8 cellular contexts compared by ENCODE assay signal in genomic region chr7:100119075-100119700, GRCh38. TPM values are rescaled to one million over a fixed set of nuclear protein-coding genes. Genes with fewer than 3 reads are reported as not detected.
DNase-seq lines count a peak whose midpoint lies in the region; ATAC-seq and TF ChIP-seq lines count a peak whose summit lies in the region.

Gene CNPY4 (plus strand): TSS chr7:100119634. CDS start chr7:100119745, 111 bp downstream.
Gene TAF6 (minus strand): TSS chr7:100119358. CDS start chr7:100114209, 5,149 bp downstream.

- no peaks in the 10 kb centered on the region for H3K36me3 ChIP-seq in SU-DHL-6 (ENCODE audit: low read length)
- no peaks in the 10 kb centered on the region for H3K36me3 ChIP-seq in parathyroid adenoma (ENCODE audit: control insufficient read depth, insufficient read depth, low read length)
- H3K36me3 ChIP-seq in tibial nerve = peaks cover 0 to 36% (median 0%) of the 10 kb centered on the region in 3 donors

- WGBS in tibial nerve, 2 donors = 0% methylated on average over 28 to 34 of the region's 35 CpGs

- H3K4me1 Mint-ChIP-seq in activated naive CD8-positive, alpha-beta T cell treated with anti-CD3 and anti-CD28 coated beads, Interleukin-2, amount 10 ng/mL, durations not matched to agents 7 days and 5 days = peaks cover 15% of the 10 kb centered on the region

- peak; percentile 81 to 87 for TF ChIP-seq EP300 in tibial nerve (IDR thresholded peaks at IDR 0.05)

- intact Hi-C loops in Right ventricle myocardium inferior (cut with DNase I) = loop anchor here (1.0 kb wide), 1 partner anchor 19 kb away; no protein-coding TSS in a partner anchor

- H3K4me3 ChIP-seq in GM12864 (ENCODE audit: low read depth, low read length) (peak within 1 kb of the TSS; percentile 71), SU-DHL-6 (ENCODE audit: insufficient read depth, low read length, poor library complexity, severe bottlenecking) (peak within 1 kb of the TSS; percentile 98), parathyroid adenoma (ENCODE audit: low read depth, low read length) (peak within 1 kb of the TSS; percentile 95), tibial nerve (peak within 1 kb of the TSS; percentile 61 to 85 (median 69))

- H3K27me3 Mint-ChIP-seq in activated naive CD8-positive, alpha-beta T cell treated with anti-CD3 and anti-CD28 coated beads, Interleukin-2, amount 10 ng/mL, durations not matched to agents 7 days and 5 days = no peaks in the 10 kb centered on the region

- TF ChIP-seq CTCF in GM12864 (IDR thresholded peaks at IDR 0.05; ENCODE audit: low read depth, low read length, missing control alignments) = no peak
- no peak for TF ChIP-seq CTCF in SU-DHL-6 (IDR thresholded peaks at IDR 0.05; ENCODE audit: insufficient read depth, low read length, poor library complexity, severe bottlenecking)
- peak; percentile 10 for TF ChIP-seq CTCF in parathyroid adenoma (IDR thresholded peaks at IDR 0.05)
- peak in 2 of 5 experiments; percentile 29 to 65 for TF ChIP-seq CTCF in tibial nerve (IDR thresholded peaks at IDR 0.05)

- H3K79me2 ChIP-seq in SU-DHL-6 (ENCODE audit: insufficient read depth, low read length) (peaks cover 9% of the 10 kb centered on the region), parathyroid adenoma (peaks cover 8% of the 10 kb centered on the region)

- no peaks in the 10 kb centered on the region for H3K9me2 ChIP-seq in SU-DHL-6 (replicated peaks; ENCODE audit: insufficient read depth, low read length)

- H4K20me1 ChIP-seq in SU-DHL-6 (ENCODE audit: low read depth, low read length) = no peaks in the 10 kb centered on the region

- H3K9me3 ChIP-seq in SU-DHL-6 (ENCODE audit: insufficient read depth, low read length) (no peaks in the 10 kb centered on the region), parathyroid adenoma (ENCODE audit: control insufficient read depth, low read length) (no peaks in the 10 kb centered on the region), tibial nerve (no peaks in the 10 kb centered on the region)

- peaks cover 13% of the 10 kb centered on the region for H3F3A ChIP-seq in SU-DHL-6 (ENCODE audit: insufficient read depth)

- H3K9ac ChIP-seq in SU-DHL-6 (ENCODE audit: low read length) = peak within 1 kb of the TSS; percentile 79
- peak within 1 kb of the TSS; percentile 31 for H3K9ac ChIP-seq in parathyroid adenoma

- no peaks in the 10 kb centered on the region for H3K27me3 ChIP-seq in SU-DHL-6 (ENCODE audit: low read length)
- H3K27me3 ChIP-seq in parathyroid adenoma (ENCODE audit: control insufficient read depth, insufficient read depth, low read length) = no peaks in the 10 kb centered on the region
- no peaks in the 10 kb centered on the region for H3K27me3 ChIP-seq in tibial nerve

- peak within 1 kb of the TSS; percentile 87 for H3K4me3 Mint-ChIP-seq in activated naive CD8-positive, alpha-beta T cell treated with anti-CD3 and anti-CD28 coated beads, Interleukin-2, amount 10 ng/mL, durations not matched to agents 7 days and 5 days

- H3K4me2 ChIP-seq in SU-DHL-6 (ENCODE audit: low read depth, low read length, poor library complexity, severe bottlenecking) = peak within 1 kb of the TSS; percentile 73
- peak within 1 kb of the TSS; percentile 92 for H3K4me2 ChIP-seq in parathyroid adenoma (ENCODE audit: low read length)

- H2AFZ ChIP-seq in SU-DHL-6 (ENCODE audit: low read depth, low read length, severe bottlenecking) (peak within 1 kb of the TSS; percentile 52), parathyroid adenoma (peak within 1 kb of the TSS; percentile 97)

- H3K27ac Mint-ChIP-seq in activated naive CD8-positive, alpha-beta T cell treated with anti-CD3 and anti-CD28 coated beads, Interleukin-2, amount 10 ng/mL, durations not matched to agents 7 days and 5 days = peak within 1 kb of the TSS; percentile 88

- no peaks in the 10 kb centered on the region for H3K9me3 Mint-ChIP-seq in activated naive CD8-positive, alpha-beta T cell treated with anti-CD3 and anti-CD28 coated beads, Interleukin-2, amount 10 ng/mL, durations not matched to agents 7 days and 5 days

- H3K27ac ChIP-seq in SU-DHL-6 (ENCODE audit: low read depth, low read length) = peak within 1 kb of the TSS; percentile 69
- H3K27ac ChIP-seq in parathyroid adenoma = peak within 1 kb of the TSS; percentile 97
- H3K27ac ChIP-seq in tibial nerve = peak within 1 kb of the TSS; percentile 79 to 91 (median 84)

- H3K36me3 Mint-ChIP-seq in activated naive CD8-positive, alpha-beta T cell treated with anti-CD3 and anti-CD28 coated beads, Interleukin-2, amount 10 ng/mL, durations not matched to agents 7 days and 5 days = peaks cover 9% of the 10 kb centered on the region

- peak; percentile 87 for DNase-seq in GM12864 (ENCODE audit: low read depth)
- peak; percentile 95 to 98 (median 96) for DNase-seq in NCI-H1417 (lab: John Stamatoyannopoulos, UW)
- peak; percentile 93 for DNase-seq in activated naive CD8-positive, alpha-beta T cell treated with anti-CD3 and anti-CD28 coated beads, Interleukin-2, amount 10 ng/mL, durations not matched to agents 7 days and 5 days
- DNase-seq in Right ventricle myocardium inferior (ENCODE audit: missing footprints) = peak; percentile 97
- DNase-seq in tibial nerve (ENCODE audit: low spot score in 2 of 2) = peak; percentile 88 to 91

- H3K4me1 ChIP-seq in parathyroid adenoma (peaks cover 7% of the 10 kb centered on the region), tibial nerve (peaks cover 0 to 29% (median 16%) of the 10 kb centered on the region in 4 donors)

- ATAC-seq in HG02642 (IDR thresholded peaks at IDR 0.05; ENCODE audit: poor library complexity, unreplicated experiment) = peak; percentile 82
- ATAC-seq in activated naive CD8-positive, alpha-beta T cell treated with anti-CD3 and anti-CD28 coated beads, Interleukin-2, amount 10 ng/mL, durations not matched to agents 7 days and 5 days (ENCODE audit: low read depth) = peak; percentile 65
- peak; percentile 91 for ATAC-seq in Right ventricle myocardium inferior

- peak; percentile 35 to 56 for TF ChIP-seq POLR2A in tibial nerve (IDR thresholded peaks at IDR 0.05)

- POLR2A ChIA-PET in activated naive CD8-positive, alpha-beta T cell treated with anti-CD3 and anti-CD28 coated beads, Interleukin-2, amount 10 ng/mL, durations not matched to agents 7 days and 5 days (lab: Charles Lee) = interaction anchor here (0.7 to 2.0 kb wide), 3 partner anchors 11 to 17 kb away, joined by 3 to 28 read pairs (median 3); partner anchors contain the start of genes AP4M1 and MCM7

RNA-seq across cellular contexts. Expression of gene CNPY4, which starts in this region (rescaled TPM):
- total RNA-seq in activated naive CD8-positive, alpha-beta T cell treated with anti-CD3 and anti-CD28 coated beads, Interleukin-2, amount 10 ng/mL, durations not matched to agents 7 days and 5 days = 10 to 100 TPM; 52.4 to 58.3 TPM
- total RNA-seq in Right ventricle myocardium inferior = 10.6 TPM
- 10 to 100 TPM in 3 of 4 donors, 1 to 10 TPM in 1; 7.5 to 15.9 (median 11.5) TPM for total RNA-seq in tibial nerve

RNA-seq across cellular contexts. Expression of gene TAF6, which starts in this region (rescaled TPM):
- 10 to 100 TPM; 63.7 to 65.9 TPM for total RNA-seq in activated naive CD8-positive, alpha-beta T cell treated with anti-CD3 and anti-CD28 coated beads, Interleukin-2, amount 10 ng/mL, durations not matched to agents 7 days and 5 days
- total RNA-seq in Right ventricle myocardium inferior (29.3 TPM), tibial nerve (10 to 100 TPM; 46.1 to 56.9 (median 54.2) TPM)

Comparison
In these comparisons a context has a peak if more than half of its experiments do, and no peak if none do; other contexts are left out.
1. Peak in every context shown above with its lines: DNase-seq, ATAC-seq, H3K4me3 ChIP-seq and H3K27ac ChIP-seq.